In the genomic region with DNA sequence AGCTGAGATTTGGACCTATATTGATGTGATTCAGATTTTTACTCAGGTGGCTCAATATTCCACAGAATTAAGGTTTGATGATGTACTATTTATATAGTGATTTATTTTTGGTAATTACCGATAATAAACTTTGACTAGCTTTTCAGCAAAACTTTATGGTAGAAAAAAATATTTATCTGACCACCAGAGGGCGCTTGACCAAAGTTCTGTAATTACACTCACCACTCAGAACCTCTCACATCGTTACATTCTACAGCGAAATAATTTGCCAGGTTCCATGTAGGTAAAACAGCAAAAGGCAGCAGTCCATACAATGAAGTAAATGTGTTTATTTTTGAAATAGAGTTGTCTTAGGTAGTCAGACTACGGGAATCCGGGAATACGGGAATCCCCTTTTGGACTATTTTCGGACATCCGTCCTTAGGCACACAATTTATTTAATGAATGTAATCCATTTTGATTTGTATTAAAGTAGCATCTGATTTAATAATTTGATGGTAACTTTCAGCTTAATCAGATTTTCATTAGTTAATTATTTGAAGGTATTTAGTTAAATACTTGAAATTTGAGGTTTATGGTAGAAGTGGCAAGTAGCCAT, we compare ENCODE assay signal across 9 cellular contexts.
DNase-seq lines count a peak whose midpoint lies in the region; ATAC-seq, FAIRE-seq and TF ChIP-seq lines count a peak whose summit lies in the region.
"Had no signal": no experiment of that assay in that cellular context is flagged by ENCODE, and none has a peak within 500 bp of the region (broad histone marks: within the 10 kb centered on the region; RNA-seq: fewer than 3 reads in every experiment).

No MANE protein-coding gene starts in this region.

- ATAC-seq in GM21786 (IDR thresholded peaks at IDR 0.05; ENCODE audit: unreplicated experiment), result no peak

- no peaks in the 10 kb centered on the region for H3K36me3 ChIP-seq in neutrophil
- H3K36me3 ChIP-seq: BLaER1 had no signal

- no peak overlapping the region for H3K4me3 ChIP-seq in epithelial cell of esophagus (ENCODE audit: low read length)
- H3K4me3 ChIP-seq in neutrophil (ENCODE audit: low read depth in 1 of 2, low read length in 1 of 2), result no peak overlapping the region
- H3K4me3 ChIP-seq: BLaER1 had no signal

- H3K27me3 ChIP-seq in neutrophil, result no peaks in the 10 kb centered on the region
- H3K27me3 ChIP-seq: BLaER1 had no signal

- peak; percentile 8 for DNase-seq in DMS153 treated with DMSO at 0.1 percent for 48 hours (lab: John Stamatoyannopoulos, UW; ENCODE audit: unreplicated experiment)
- DNase-seq in DMS153 (lab: John Stamatoyannopoulos, UW), result no peak
- peak; percentile 45 for DNase-seq in GM20000 (ENCODE audit: low spot score)
- DNase-seq in OCI-M1 (lab: John Stamatoyannopoulos, UW), result peak; percentile 62
- DNase-seq in epithelial cell of esophagus (ENCODE audit: low read depth), result peak; percentile 57
- no peak for DNase-seq in RCC 7860 (ENCODE audit: low spot score)

- no peak for TF ChIP-seq CTCF in GM20000 (IDR thresholded peaks at IDR 0.05; ENCODE audit: extremely low read depth, missing control alignments)
- peak; percentile 56 for TF ChIP-seq CTCF in epithelial cell of esophagus (IDR thresholded peaks at IDR 0.05; ENCODE audit: insufficient read depth, low read depth, low read length, missing control alignments)
- peak; percentile 50 for TF ChIP-seq CTCF in neutrophil (IDR thresholded peaks at IDR 0.05)

- FAIRE-seq in RCC 7860 (lab: Jason Lieb, UNC), result no peak

- H3K4me1 ChIP-seq in neutrophil (ENCODE audit: control insufficient read depth in 1 of 2, insufficient read depth in 1 of 2, low read depth in 1 of 2, low read length in 1 of 2), result no peaks in the 10 kb centered on the region
- H3K4me1 ChIP-seq: BLaER1 had no signal

- no peaks in the 10 kb centered on the region for H3K9me3 ChIP-seq in neutrophil
- H3K9me3 ChIP-seq: BLaER1 had no signal

- no peak overlapping the region for H3K27ac ChIP-seq in neutrophil
- H3K27ac ChIP-seq: BLaER1 had no signal

Comparison
In these comparisons a context has a peak if more than half of its experiments do, and no peak if none do; other contexts are left out.
1. DNase-seq: peak in DMS153 treated with DMSO at 0.1 percent for 48 hours (single experiment), GM20000 (single experiment), OCI-M1 (single experiment) and epithelial cell of esophagus (single experiment); none in DMS153 (single experiment) and RCC 7860 (single experiment).